ENCODE assay signal across 8 cellular contexts in genomic region chr1:54287821-54288220, GRCh38.
DNase-seq lines count a peak whose midpoint lies in the region; ATAC-seq and TF ChIP-seq lines count a peak whose summit lies in the region.

No MANE protein-coding gene starts in this region.

- H3K4me3 Mint-ChIP-seq in stimulated activated naive CD8-positive, alpha-beta T cell treated with anti-CD3 and anti-CD28 coated beads, Interleukin-15, Interleukin-2, amounts not matched to agents 100 ng/mL and 50 ng/mL, for 24 hours, result no peak overlapping the region
- H3K4me3 Mint-ChIP-seq in naive thymus-derived CD4-positive, alpha-beta T cell, result peak overlapping the region; percentile 79 to 90 (median 87)

- H3K4me3 ChIP-seq in colonic mucosa, result no peak overlapping the region
- H3K4me3 ChIP-seq in naive thymus-derived CD4-positive, alpha-beta T cell (ENCODE audit: low read length), result no peak overlapping the region

- no peak for DNase-seq in stimulated activated naive CD8-positive, alpha-beta T cell treated with anti-CD3 and anti-CD28 coated beads, Interleukin-15, Interleukin-2, amounts not matched to agents 100 U/mL and 50 U/mL, for 24 hours
- DNase-seq in colonic mucosa (no peak), COR-L47 (lab: John Stamatoyannopoulos, UW) (no peak), NCI-H1694 (lab: John Stamatoyannopoulos, UW) (no peak)
- peak in 1 of 9 donors; percentile 40 for DNase-seq in naive thymus-derived CD4-positive, alpha-beta T cell

- no peak for ATAC-seq in stimulated activated naive CD8-positive, alpha-beta T cell treated with anti-CD3 and anti-CD28 coated beads, Interleukin-15, Interleukin-2, amounts not matched to agents 100 U/mL and 50 U/mL, for 24 hours
- no peak for ATAC-seq in naive thymus-derived CD4-positive, alpha-beta T cell
- ATAC-seq in GM18502 (IDR thresholded peaks at IDR 0.05; ENCODE audit: poor library complexity, unreplicated experiment) (no peak), GM19328 (IDR thresholded peaks at IDR 0.05; ENCODE audit: unreplicated experiment) (no peak)

- H3K27me3 ChIP-seq in colonic mucosa, result no peaks in the 10 kb centered on the region
- H3K27me3 ChIP-seq in naive thymus-derived CD4-positive, alpha-beta T cell (ENCODE audit: control insufficient read depth in 2 of 2, insufficient read depth in 2 of 2, low read length in 2 of 2), result no peaks in the 10 kb centered on the region

- peak overlapping the region in 1 of 2 donors; percentile 62 for H3K9ac ChIP-seq in colonic mucosa (ENCODE audit: low read depth in 2 of 2, low read length in 2 of 2)

- peaks cover 35% of the 10 kb centered on the region for H3K4me1 ChIP-seq in colonic mucosa
- peaks cover 6 to 90% of the 10 kb centered on the region in 2 donors for H3K4me1 ChIP-seq in naive thymus-derived CD4-positive, alpha-beta T cell (ENCODE audit: control insufficient read depth in 2 of 2, insufficient read depth in 2 of 2, low read length in 2 of 2)

- peak overlapping the region; percentile 4 for H3K27ac ChIP-seq in colonic mucosa
- peak overlapping the region; percentile 85 for H3K27ac ChIP-seq in naive thymus-derived CD4-positive, alpha-beta T cell (ENCODE audit: low read depth, low read length)

- CTCF ChIA-PET in naive thymus-derived CD4-positive, alpha-beta T cell (lab: Charles Lee), result interaction anchor here (1.0 to 1.8 kb wide), 3 partner anchors 12 to 202 kb away, joined by 3 to 5 read pairs (median 4); no protein-coding TSS in a partner anchor

- intact Hi-C loops in colonic mucosa (cut with DNase I), result no loop called here
- intact Hi-C loops in naive thymus-derived CD4-positive, alpha-beta T cell (cut with micrococcal nuclease), result loop anchor here (1.0 to 10.0 kb wide), 7 partner anchors 11 to 476 kb away; partner anchors contain the start of genes TCEANC2 (in 2 of the 2), TMEM59 (in 2 of the 2), CYB5RL (in 1 of the 2) and MRPL37 (in 1 of the 2)

- no peaks in the 10 kb centered on the region for H3K36me3 Mint-ChIP-seq in stimulated activated naive CD8-positive, alpha-beta T cell treated with anti-CD3 and anti-CD28 coated beads, Interleukin-15, Interleukin-2, amounts not matched to agents 100 ng/mL and 50 ng/mL, for 24 hours (ENCODE audit: low read depth)
- H3K36me3 Mint-ChIP-seq in naive thymus-derived CD4-positive, alpha-beta T cell, result peaks cover 0 to 14% (median 0%) of the 10 kb centered on the region in 5 donors

- no peak for TF ChIP-seq CTCF in colonic mucosa (IDR thresholded peaks at IDR 0.05)

- H3K9me3 Mint-ChIP-seq in stimulated activated naive CD8-positive, alpha-beta T cell treated with anti-CD3 and anti-CD28 coated beads, Interleukin-15, Interleukin-2, amounts not matched to agents 100 ng/mL and 50 ng/mL, for 24 hours, result no peaks in the 10 kb centered on the region
- H3K9me3 Mint-ChIP-seq in naive thymus-derived CD4-positive, alpha-beta T cell, result peaks cover 0 to 2% (median 0%) of the 10 kb centered on the region in 11 donors

- POLR2A ChIA-PET in naive thymus-derived CD4-positive, alpha-beta T cell (lab: Charles Lee), result interaction anchor here (0.6 to 2.5 kb wide), 12 partner anchors 8 to 234 kb away, joined by 3 to 7 read pairs (median 4); partner anchors contain the start of genes SSBP3 and TCEANC2

- H3K9me3 ChIP-seq in colonic mucosa, result no peaks in the 10 kb centered on the region
- no peaks in the 10 kb centered on the region for H3K9me3 ChIP-seq in naive thymus-derived CD4-positive, alpha-beta T cell (ENCODE audit: control insufficient read depth in 2 of 3, low read length in 3 of 3)

- H3K4me1 Mint-ChIP-seq in stimulated activated naive CD8-positive, alpha-beta T cell treated with anti-CD3 and anti-CD28 coated beads, Interleukin-15, Interleukin-2, amounts not matched to agents 100 ng/mL and 50 ng/mL, for 24 hours (ENCODE audit: low read depth), result peaks cover 94% of the 10 kb centered on the region
- peaks cover 56 to 100% (median 93%) of the 10 kb centered on the region in 7 donors for H3K4me1 Mint-ChIP-seq in naive thymus-derived CD4-positive, alpha-beta T cell

- H3K27ac Mint-ChIP-seq in stimulated activated naive CD8-positive, alpha-beta T cell treated with anti-CD3 and anti-CD28 coated beads, Interleukin-15, Interleukin-2, amounts not matched to agents 100 ng/mL and 50 ng/mL, for 24 hours, result peak overlapping the region; percentile 97
- peak overlapping the region; percentile 87 to 99 (median 96) for H3K27ac Mint-ChIP-seq in naive thymus-derived CD4-positive, alpha-beta T cell

- H3K27me3 Mint-ChIP-seq in stimulated activated naive CD8-positive, alpha-beta T cell treated with anti-CD3 and anti-CD28 coated beads, Interleukin-15, Interleukin-2, amounts not matched to agents 100 ng/mL and 50 ng/mL, for 24 hours, result no peaks in the 10 kb centered on the region
- no peaks in the 10 kb centered on the region for H3K27me3 Mint-ChIP-seq in naive thymus-derived CD4-positive, alpha-beta T cell

- H3K36me3 ChIP-seq in colonic mucosa, result no peaks in the 10 kb centered on the region
- no peaks in the 10 kb centered on the region for H3K36me3 ChIP-seq in naive thymus-derived CD4-positive, alpha-beta T cell (ENCODE audit: control insufficient read depth in 2 of 3, insufficient read depth in 3 of 3, low read length in 3 of 3)
